ENCODE assay signal across 1 cellular context in the genomic region with DNA sequence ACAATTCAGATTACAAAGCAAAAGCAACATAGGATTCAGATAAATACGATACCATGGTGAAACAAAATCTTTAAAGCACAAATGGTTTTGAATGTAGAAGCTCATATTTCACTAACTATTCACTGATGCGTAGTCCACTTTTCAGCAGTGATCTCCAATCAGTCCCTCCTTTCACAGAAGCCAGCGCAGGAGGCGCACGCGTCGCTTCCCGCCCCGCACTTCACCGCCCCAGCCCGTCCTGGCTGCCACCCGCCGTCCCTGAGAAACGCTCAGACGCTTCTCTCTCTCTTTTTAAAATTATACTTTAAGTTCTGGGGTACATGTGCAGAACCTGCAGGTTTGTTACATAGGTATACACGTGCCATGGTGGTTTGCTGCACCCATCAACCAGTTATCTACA.
TF ChIP-seq lines count a peak whose summit lies in the region.

No MANE protein-coding gene starts in this region.

TF ChIP-seq in HepG2, 621 proteins besides CTCF, POLR2A, EP300 and RAD21:
- no peak for TF ChIP-seq PAX8 (CRISPR knock-in tag; IDR thresholded peaks at IDR 0.05; ENCODE audit: borderline replicate concordance)
- no peak for TF ChIP-seq SMYD3 (CRISPR knock-in tag; IDR thresholded peaks at IDR 0.05)
- TF ChIP-seq TEAD2 (CRISPR knock-in tag; IDR thresholded peaks at IDR 0.05): no peak
- no peak for TF ChIP-seq ZNF546 (CRISPR knock-in tag; conservative IDR thresholded peaks at IDR 0.05)
TF ChIP-seq in HepG2: peak in this region for 0.
